9 cellular contexts compared by ENCODE assay signal in genomic region chr11:65448418-65449196, GRCh38. TPM values are rescaled to one million over a fixed set of nuclear protein-coding genes. Genes with fewer than 3 reads are reported as not detected.
DNase-seq lines count a peak whose midpoint lies in the region; ATAC-seq, FAIRE-seq and TF ChIP-seq lines count a peak whose summit lies in the region.
"Had no signal": no experiment of that assay in that cellular context is flagged by ENCODE, and none has a peak within 500 bp of the region (broad histone marks: within the 10 kb centered on the region; RNA-seq: fewer than 3 reads in every experiment).

No MANE protein-coding gene starts in this region.

- no peaks in the 10 kb centered on the region for H3K27me3 Mint-ChIP-seq in progenitor cell of endocrine pancreas

- no peaks in the 10 kb centered on the region for H3K9me2 ChIP-seq in SU-DHL-6 (replicated peaks; ENCODE audit: insufficient read depth, low read length)

- no peaks in the 10 kb centered on the region for H3K36me3 ChIP-seq in SU-DHL-6 (ENCODE audit: low read length)

- H3K4me1 Mint-ChIP-seq in progenitor cell of endocrine pancreas (ENCODE audit: low read depth): peaks cover 4% of the 10 kb centered on the region

- no peak overlapping the region for H2AFZ ChIP-seq in SU-DHL-6 (ENCODE audit: low read depth, low read length, severe bottlenecking)

- H3K9me3 ChIP-seq in SU-DHL-6 (ENCODE audit: insufficient read depth, low read length): no peaks in the 10 kb centered on the region

- FAIRE-seq in urothelium cell line (lab: Jason Lieb, UNC): no peak
- FAIRE-seq: keratinocyte had no signal

- H3K27me3 ChIP-seq in SU-DHL-6 (ENCODE audit: low read length): no peaks in the 10 kb centered on the region

- H3K4me3 Mint-ChIP-seq in progenitor cell of endocrine pancreas (ENCODE audit: low read depth): no peak overlapping the region

- DNase-seq in ELR (ENCODE audit: low read depth) (peak; percentile 35), fibroblast of mammary gland (ENCODE audit: low read depth) (peak; percentile 77), omental fat pad (ENCODE audit: low spot score) (no peak), progenitor cell of endocrine pancreas (ENCODE audit: low spot score, unreplicated experiment) (no peak), NCI-H1105 treated with DMSO at 0.1 percent for 48 hours (lab: John Stamatoyannopoulos, UW) (no peak), kidney glomerular epithelial cell (lab: John Stamatoyannopoulos, UW) (no peak), urothelium cell line (ENCODE audit: low spot score) (no peak)

- H3K36me3 Mint-ChIP-seq in progenitor cell of endocrine pancreas (ENCODE audit: insufficient read depth): peaks cover 3% of the 10 kb centered on the region

- H3K9me3 Mint-ChIP-seq in progenitor cell of endocrine pancreas (ENCODE audit: low read depth): no peaks in the 10 kb centered on the region

- no peak overlapping the region for H3K4me2 ChIP-seq in SU-DHL-6 (ENCODE audit: low read depth, low read length, poor library complexity, severe bottlenecking)

- H4K20me1 ChIP-seq in SU-DHL-6 (ENCODE audit: low read depth, low read length): no peaks in the 10 kb centered on the region

- H3K79me2 ChIP-seq in SU-DHL-6 (ENCODE audit: insufficient read depth, low read length): no peaks in the 10 kb centered on the region

- peak; percentile 12 for ATAC-seq in omental fat pad (ENCODE audit: low FRiP score)

- TF ChIP-seq CTCF in SU-DHL-6 (IDR thresholded peaks at IDR 0.05; ENCODE audit: insufficient read depth, low read length, poor library complexity, severe bottlenecking) (no peak), fibroblast of mammary gland (conservative IDR thresholded peaks at IDR 0.05; ENCODE audit: control insufficient read depth, insufficient read depth, low read depth, low read length) (no peak), omental fat pad (IDR thresholded peaks at IDR 0.05) (no peak), progenitor cell of endocrine pancreas (IDR thresholded peaks at IDR 0.05; ENCODE audit: unreplicated experiment) (no peak)

- peaks cover 23% of the 10 kb centered on the region for H3F3A ChIP-seq in SU-DHL-6 (ENCODE audit: insufficient read depth)

- peak overlapping the region; percentile 54 for H3K27ac ChIP-seq in SU-DHL-6 (ENCODE audit: low read depth, low read length)

- peak overlapping the region; percentile 12; the same call in 1 of the 2 replicates for H3K9ac ChIP-seq in SU-DHL-6 (ENCODE audit: low read length)

- H3K27ac Mint-ChIP-seq in progenitor cell of endocrine pancreas: no peak overlapping the region

- no peak overlapping the region for H3K4me3 ChIP-seq in SU-DHL-6 (ENCODE audit: insufficient read depth, low read length, poor library complexity, severe bottlenecking)
- H3K4me3 ChIP-seq in fibroblast of mammary gland (ENCODE audit: control insufficient read depth, low read depth, low read length): no peak overlapping the region

RNA-seq across cellular contexts. Expression of gene NEAT1, which starts 26.0 kb away (rescaled TPM):
- total RNA-seq in omental fat pad (1,000 to 10,000 TPM in 1 of 4 donors, 100 to 1,000 TPM in 3; 447 to 1,169 (median 678) TPM), progenitor cell of endocrine pancreas (78.8 and 99.9 TPM in 2 replicates)

RNA-seq across cellular contexts. Expression of gene MALAT1, which starts 50.2 kb away (rescaled TPM):
- over 10,000 TPM; 11,614 to 21,764 (median 16,063) TPM for total RNA-seq in omental fat pad
- 16,546 and 17,116 TPM in 2 replicates for total RNA-seq in progenitor cell of endocrine pancreas

Comparison
In these comparisons a context has a peak if more than half of its experiments do, and no peak if none do; other contexts are left out.
1. DNase-seq: peak in ELR (single experiment) and fibroblast of mammary gland (single experiment); none in omental fat pad (single experiment), progenitor cell of endocrine pancreas (single experiment), NCI-H1105 treated with DMSO at 0.1 percent for 48 hours (single experiment), kidney glomerular epithelial cell (single experiment) and urothelium cell line (single experiment).